In the genomic region with DNA sequence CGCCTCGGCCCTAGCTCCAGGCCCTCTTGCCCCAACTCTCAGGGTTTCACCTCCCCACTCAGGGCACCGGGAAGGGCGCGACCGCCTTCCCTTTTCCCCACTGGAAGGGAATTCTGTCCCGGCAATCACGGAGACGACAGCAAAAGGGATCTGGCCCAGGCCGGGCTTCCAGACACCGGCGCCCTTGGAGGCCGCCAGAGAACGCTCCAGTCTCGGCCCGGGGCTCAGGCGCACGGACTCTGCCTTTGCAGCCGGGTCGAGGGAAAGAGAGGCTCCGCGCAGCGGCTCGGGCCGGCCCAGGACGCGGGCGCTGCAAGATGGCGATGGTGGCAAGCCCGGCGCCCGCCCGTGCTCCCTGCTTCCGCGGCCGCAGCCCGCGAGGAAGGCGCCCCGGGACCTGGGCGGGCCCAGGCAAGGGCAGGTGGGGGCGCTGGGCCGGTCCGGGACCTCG, we compare ENCODE assay signal across 1 cellular context.
TF ChIP-seq lines count a peak whose summit lies in the region.

No MANE protein-coding gene starts in this region.

TF ChIP-seq in GM12878, 131 proteins besides CTCF, POLR2A, EP300 and RAD21 (continued from another document):
- TF ChIP-seq ZNF687 (IDR thresholded peaks at IDR 0.05): no peak
TF ChIP-seq in GM12878: peak in this region for 5.
